1 cellular context compared by ENCODE assay signal in the genomic region with DNA sequence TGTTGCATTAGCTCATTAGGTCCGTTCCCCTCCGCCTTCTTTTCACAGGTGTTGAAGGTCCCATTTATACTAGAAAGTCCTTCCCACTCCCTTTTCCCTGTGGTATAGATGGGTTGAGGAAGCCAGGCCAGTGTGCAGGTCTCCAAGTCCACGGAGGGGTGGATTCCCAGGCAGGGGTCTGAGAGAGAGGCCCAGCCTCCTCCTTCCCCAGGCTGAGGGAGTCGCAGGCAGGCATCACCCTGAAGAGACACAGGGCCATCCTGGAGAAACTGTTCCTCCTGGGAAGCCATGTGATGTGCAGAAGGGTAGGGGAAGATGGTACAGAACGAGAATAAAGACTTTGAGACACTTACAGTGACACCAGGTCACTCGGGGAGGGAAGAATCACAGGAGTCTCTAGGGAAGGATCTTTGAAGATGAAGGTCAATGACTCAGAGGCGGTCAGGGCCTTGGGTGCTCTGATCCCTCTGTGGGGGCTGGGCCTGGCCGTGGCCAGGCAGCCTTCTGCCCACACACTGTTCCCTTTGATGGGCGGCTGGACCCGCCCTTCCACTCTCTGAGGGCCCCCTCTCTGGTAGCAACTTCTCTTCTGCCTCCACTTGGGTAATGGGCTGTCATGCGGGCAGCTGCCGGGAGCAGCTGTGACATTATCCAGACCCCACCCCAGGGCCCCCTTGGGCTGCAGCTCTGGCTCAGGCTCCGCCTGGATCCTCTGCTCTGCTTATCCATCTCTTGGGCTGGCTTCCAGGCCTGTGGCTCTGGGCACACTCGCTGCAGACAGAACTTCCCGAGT.
TF ChIP-seq lines count a peak whose summit lies in the region.

No MANE protein-coding gene starts in this region.

TF ChIP-seq in GM12878, 131 proteins besides CTCF, POLR2A, EP300 and RAD21:
- 0 out of 2 replicates have a peak, but pooled peaks have one; percentile 25 for TF ChIP-seq IKZF1 (conservative IDR thresholded peaks at IDR 0.05)
- no peak for TF ChIP-seq ZSCAN29 (IDR thresholded peaks at IDR 0.05)
